In genomic region chr11:78768947-78769346, GRCh38 we compare ENCODE assay signal across 33 cellular contexts.
"Had no signal": no experiment of that assay in that cellular context is flagged by ENCODE, and none has a peak within 500 bp of the region (broad histone marks: within the 10 kb centered on the region; RNA-seq: fewer than 3 reads in every experiment).

No MANE protein-coding gene starts in this region.

- DNase-seq: activated CD4-positive, alpha-beta memory T cell treated with anti-CD3 and anti-CD28 coated beads, Interleukin-2, amount 10 ng/mL, durations not matched to agents 7 days and 5 days; activated CD4-positive, alpha-beta T cell treated with anti-CD3 and anti-CD28 coated beads for 1 hour; activated CD4-positive, alpha-beta T cell treated with anti-CD3 and anti-CD28 coated beads for 48 hours; activated CD4-positive, CD25-positive, alpha-beta regulatory T cell; activated CD8-positive, alpha-beta memory T cell treated with anti-CD3 and anti-CD28 coated beads for 24 hours; activated CD8-positive, alpha-beta memory T cell treated with anti-CD3 and anti-CD28 coated beads, Interleukin-2, amount 10 ng/mL, durations not matched to agents 7 days and 5 days; activated CD8-positive, alpha-beta memory T cell treated with anti-CD3 and anti-CD28 coated beads, Interleukin-2, amount 50 U/mL, for 48 hours; activated effector memory CD4-positive, alpha-beta T cell treated with Interleukin-2 at 50 U/mL for 16 hours; activated naive CD4-positive, alpha-beta T cell treated with anti-CD3 and anti-CD28 coated beads, Interleukin-2, amount 10 ng/mL, durations not matched to agents 7 days and 5 days; activated naive CD8-positive, alpha-beta T cell treated with anti-CD3 and anti-CD28 coated beads, Interleukin-2, amount 50 U/mL, for 24 hours; activated T-cell treated with anti-CD3 and anti-CD28 coated beads, Interleukin-2, amount 50 U/mL, for 48 hours; anterior cingulate cortex; brain microvascular endothelial cell; central memory CD4-positive, alpha-beta T cell; MM.1S; MV-4-11; NCI-H1092; NCI-H1436 treated with DMSO at 0.1 percent for 48 hours; NCI-H1694 treated with DMSO at 0.1 percent for 48 hours; NCI-H2029; NCI-H345; NCI-H524 treated with DMSO at 0.1 percent for 48 hours; NK-92 treated with Interleukin-12 subunit alpha and Interleukin-12 subunit beta, amount 100 ng/mL, for 24 hours; PC-3; Peyer's patch; SIG-M5; T1000; WERI-Rb-1 had no signal

- H3K27ac ChIP-seq: brain microvascular endothelial cell, KMS-11, Peyer's patch, RWPE1, WERI-Rb-1 had no signal

- H3K4me3 Mint-ChIP-seq: activated CD4-positive, alpha-beta memory T cell treated with anti-CD3 and anti-CD28 coated beads, Interleukin-2, amount 10 ng/mL, durations not matched to agents 7 days and 5 days; activated CD8-positive, alpha-beta memory T cell treated with anti-CD3 and anti-CD28 coated beads, Interleukin-2, amount 10 ng/mL, durations not matched to agents 7 days and 5 days; activated naive CD4-positive, alpha-beta T cell treated with anti-CD3 and anti-CD28 coated beads, Interleukin-2, amount 10 ng/mL, durations not matched to agents 7 days and 5 days; activated naive CD8-positive, alpha-beta T cell; activated naive CD8-positive, alpha-beta T cell treated with anti-CD3 and anti-CD28 coated beads, Interleukin-2, amount 50 U/mL, for 24 hours had no signal

- H3K27me3 Mint-ChIP-seq: activated CD4-positive, alpha-beta memory T cell treated with anti-CD3 and anti-CD28 coated beads, Interleukin-2, amount 10 ng/mL, durations not matched to agents 7 days and 5 days; activated naive CD8-positive, alpha-beta T cell treated with anti-CD3 and anti-CD28 coated beads, Interleukin-2, amount 50 U/mL, for 24 hours had no signal

- H3K9me3 ChIP-seq: Peyer's patch had no signal

- H3K9ac ChIP-seq: KMS-11 had no signal

- H3K27me3 ChIP-seq: brain microvascular endothelial cell, Peyer's patch had no signal

- H3K4me2 ChIP-seq: KMS-11 had no signal

- H3K4me1 ChIP-seq: Peyer's patch had no signal

- ATAC-seq: activated CD8-positive, alpha-beta memory T cell treated with anti-CD3 and anti-CD28 coated beads, Interleukin-2, amount 10 ng/mL, durations not matched to agents 7 days and 5 days; activated naive CD8-positive, alpha-beta T cell treated with anti-CD3 and anti-CD28 coated beads, Interleukin-2, amount 50 U/mL, for 24 hours; PC-3; Right ventricle myocardium inferior; SK-N-SH treated with all-trans-retinoic acid at 6 μM for 48 hours had no signal

- H3K9me3 Mint-ChIP-seq: activated CD4-positive, alpha-beta memory T cell treated with anti-CD3 and anti-CD28 coated beads, Interleukin-2, amount 10 ng/mL, durations not matched to agents 7 days and 5 days; activated naive CD4-positive, alpha-beta T cell treated with anti-CD3 and anti-CD28 coated beads, Interleukin-2, amount 10 ng/mL, durations not matched to agents 7 days and 5 days; activated naive CD8-positive, alpha-beta T cell treated with anti-CD3 and anti-CD28 coated beads, Interleukin-2, amount 50 U/mL, for 24 hours had no signal

- H3K4me3 ChIP-seq: Peyer's patch had no signal

- H3K27ac Mint-ChIP-seq: activated CD4-positive, alpha-beta memory T cell treated with anti-CD3 and anti-CD28 coated beads, Interleukin-2, amount 10 ng/mL, durations not matched to agents 7 days and 5 days; activated CD8-positive, alpha-beta memory T cell treated with anti-CD3 and anti-CD28 coated beads, Interleukin-2, amount 10 ng/mL, durations not matched to agents 7 days and 5 days; activated naive CD4-positive, alpha-beta T cell treated with anti-CD3 and anti-CD28 coated beads, Interleukin-2, amount 10 ng/mL, durations not matched to agents 7 days and 5 days; activated naive CD8-positive, alpha-beta T cell; activated naive CD8-positive, alpha-beta T cell treated with anti-CD3 and anti-CD28 coated beads, Interleukin-2, amount 50 U/mL, for 24 hours had no signal

- H3K4me1 Mint-ChIP-seq: activated CD4-positive, alpha-beta memory T cell treated with anti-CD3 and anti-CD28 coated beads, Interleukin-2, amount 10 ng/mL, durations not matched to agents 7 days and 5 days; activated CD8-positive, alpha-beta memory T cell treated with anti-CD3 and anti-CD28 coated beads, Interleukin-2, amount 10 ng/mL, durations not matched to agents 7 days and 5 days; activated naive CD4-positive, alpha-beta T cell treated with anti-CD3 and anti-CD28 coated beads, Interleukin-2, amount 10 ng/mL, durations not matched to agents 7 days and 5 days; activated naive CD8-positive, alpha-beta T cell treated with anti-CD3 and anti-CD28 coated beads, Interleukin-2, amount 50 U/mL, for 24 hours had no signal

- H3K36me3 ChIP-seq: brain microvascular endothelial cell, Peyer's patch, WERI-Rb-1 had no signal
